ENCODE assay signal across 20 cellular contexts in the genomic region with DNA sequence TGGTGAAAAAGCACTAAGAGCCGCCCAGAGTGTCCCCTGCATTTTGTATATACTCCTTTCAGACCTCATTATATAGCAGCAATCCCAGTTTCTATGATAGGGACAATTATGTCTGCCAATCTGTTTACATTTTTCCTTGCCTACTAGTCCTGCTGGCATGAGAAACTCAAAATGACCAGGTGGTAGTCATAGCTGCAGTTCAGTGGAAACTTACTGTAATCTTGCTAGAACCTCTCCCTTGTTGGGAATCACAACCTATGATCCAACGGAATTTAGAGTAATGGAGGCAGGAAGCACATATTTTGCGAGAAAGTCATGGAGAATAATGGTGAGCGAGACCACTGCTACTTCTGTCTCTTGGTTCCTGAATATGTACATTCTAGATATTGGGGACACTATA. TPM values are rescaled to one million over a fixed set of nuclear protein-coding genes. Genes with fewer than 3 reads are reported as not detected.
DNase-seq lines count a peak whose midpoint lies in the region; ATAC-seq, FAIRE-seq and TF ChIP-seq lines count a peak whose summit lies in the region.
"Had no signal": no experiment of that assay in that cellular context is flagged by ENCODE, and none has a peak within 500 bp of the region (broad histone marks: within the 10 kb centered on the region; RNA-seq: fewer than 3 reads in every experiment).

No MANE protein-coding gene starts in this region.

- no peak for TF ChIP-seq CTCF in astrocyte (IDR thresholded peaks at IDR 0.05; ENCODE audit: insufficient read depth, low read depth, low read length)

- H3K36me3 Mint-ChIP-seq in astrocyte (ENCODE audit: low read depth, unreplicated experiment): no peaks in the 10 kb centered on the region

- no peak overlapping the region for H3K27ac ChIP-seq in astrocyte (ENCODE audit: low read depth, low read length)

- no peak overlapping the region for H3K4me3 Mint-ChIP-seq in astrocyte (ENCODE audit: unreplicated experiment)
- H3K4me3 Mint-ChIP-seq: CD8-positive, alpha-beta memory T cell had no signal

- H3K27ac Mint-ChIP-seq in astrocyte (ENCODE audit: unreplicated experiment): no peak overlapping the region
- H3K27ac Mint-ChIP-seq: CD8-positive, alpha-beta memory T cell had no signal

- H3K9ac ChIP-seq in astrocyte (ENCODE audit: low read length): no peak overlapping the region

- DNase-seq in AG08396 (ENCODE audit: low spot score) (peak; percentile 39), GM04503 (ENCODE audit: low read depth) (peak; percentile 18), LHCN-M2 (ENCODE audit: low read depth) (peak; percentile 7), astrocyte (ENCODE audit: low read depth) (peak; percentile 51), ureter (ENCODE audit: low spot score) (no peak), hepatic stellate cell (ENCODE audit: low spot score) (no peak)
- DNase-seq in stimulated activated CD4-positive, alpha-beta T cell treated with anti-CD3 and anti-CD28 coated beads, Interleukin-4, amount 100 ng/mL, for 4 hours: no peak
- DNase-seq: C1 segment of cervical spinal cord; CD8-positive, alpha-beta memory T cell; DMS79; NCI-H1694 treated with DMSO at 0.1 percent for 48 hours; NCI-H526; SW 1271; T-helper 2 cell had no signal

- H3K9me3 ChIP-seq in astrocyte (ENCODE audit: insufficient read depth, low read depth, low read length): no peaks in the 10 kb centered on the region

- peaks cover 7% of the 10 kb centered on the region for H3K4me1 Mint-ChIP-seq in astrocyte (ENCODE audit: low read depth, unreplicated experiment)
- H3K4me1 Mint-ChIP-seq: CD8-positive, alpha-beta memory T cell had no signal

- ATAC-seq in GM21515 (IDR thresholded peaks at IDR 0.05; ENCODE audit: unreplicated experiment): no peak
- ATAC-seq: GM12878, Panc1 had no signal

- H3K79me2 ChIP-seq in astrocyte (ENCODE audit: insufficient read depth, low read length): no peaks in the 10 kb centered on the region

- no peak overlapping the region for H2AFZ ChIP-seq in astrocyte (ENCODE audit: low read depth, low read length)

- no peaks in the 10 kb centered on the region for H3K36me3 ChIP-seq in astrocyte (ENCODE audit: insufficient read depth, low read length)

- no peak overlapping the region for H3K4me2 ChIP-seq in astrocyte (ENCODE audit: low read length)

- H4K20me1 ChIP-seq in astrocyte (ENCODE audit: insufficient read depth, low read length): peaks cover 4% of the 10 kb centered on the region

- no peaks in the 10 kb centered on the region for H3K9me3 Mint-ChIP-seq in astrocyte (ENCODE audit: unreplicated experiment)
- H3K9me3 Mint-ChIP-seq: CD8-positive, alpha-beta memory T cell had no signal

- no peaks in the 10 kb centered on the region for H3K27me3 Mint-ChIP-seq in astrocyte (ENCODE audit: low read depth, unreplicated experiment)
- H3K27me3 Mint-ChIP-seq: CD8-positive, alpha-beta memory T cell had no signal

- H3K4me1 ChIP-seq in astrocyte (ENCODE audit: insufficient read depth, low read length): peaks cover 5% of the 10 kb centered on the region

- H3K27me3 ChIP-seq in astrocyte (ENCODE audit: insufficient read depth, low read length): no peaks in the 10 kb centered on the region

- FAIRE-seq in astrocyte (lab: Jason Lieb, UNC): peak; percentile 59
- FAIRE-seq: D721Med, G401.6, GM12878, H54 had no signal

- H3K4me3 ChIP-seq in astrocyte (ENCODE audit: insufficient read depth, low read depth, low read length): no peak overlapping the region
- H3K4me3 ChIP-seq: GM12878 had no signal

RNA-seq across cellular contexts. Expression of a gene that starts 28.6 kb away (rescaled TPM):
- total RNA-seq in LHCN-M2 (2014; rRNA removed): 0.26 and 0.52 TPM in 2 replicates
- 0.26 TPM for polyA plus RNA-seq in LHCN-M2 (2012)
- total RNA-seq in astrocyte: 1.7 TPM in 2 replicates
- total RNA-seq in ureter: 0.70 TPM
- polyA plus RNA-seq: CD8-positive, alpha-beta memory T cell had no signal

Comparison
In these comparisons a context has a peak if more than half of its experiments do, and no peak if none do; other contexts are left out.
1. DNase-seq: peak in AG08396 (single experiment), GM04503 (single experiment), LHCN-M2 (single experiment) and astrocyte (single experiment); none in ureter (single experiment), hepatic stellate cell (single experiment) and stimulated activated CD4-positive, alpha-beta T cell treated with anti-CD3 and anti-CD28 coated beads, Interleukin-4, amount 100 ng/mL, for 4 hours (0 of 2).